Comparison of ENCODE assay signal across 8 cellular contexts in genomic region chr14:75399819-75400678, GRCh38. TPM values are rescaled to one million over a fixed set of nuclear protein-coding genes. Genes with fewer than 3 reads are reported as not detected.
DNase-seq lines count a peak whose midpoint lies in the region; ATAC-seq and TF ChIP-seq lines count a peak whose summit lies in the region.

No MANE protein-coding gene starts in this region.

- no peak overlapping the region for H3K4me3 Mint-ChIP-seq in CD8-positive, alpha-beta memory T cell
- no peak overlapping the region for H3K4me3 Mint-ChIP-seq in endothelial cell (ENCODE audit: unreplicated experiment)

- peaks cover 0 to 3% (median 0%) of the 10 kb centered on the region in 3 donors for H3K36me3 Mint-ChIP-seq in CD8-positive, alpha-beta memory T cell
- peaks cover 4% of the 10 kb centered on the region for H3K36me3 Mint-ChIP-seq in endothelial cell (ENCODE audit: low read depth, unreplicated experiment)

- H3K27ac Mint-ChIP-seq in CD8-positive, alpha-beta memory T cell, result peak overlapping the region in 1 of 8 donors; percentile 23
- no peak overlapping the region for H3K27ac Mint-ChIP-seq in endothelial cell (ENCODE audit: unreplicated experiment)

- intact Hi-C loops in head of caudate nucleus (cut with DNase I), result no loop called here

- H3K27me3 ChIP-seq in CD8-positive, alpha-beta memory T cell (ENCODE audit: insufficient read depth, low read length, poor library complexity, severe bottlenecking), result no peaks in the 10 kb centered on the region

- POLR2A ChIA-PET in CD8-positive, alpha-beta memory T cell (lab: Charles Lee), result no interaction called here

- H3K4me3 ChIP-seq in LNCaP clone FGC (ENCODE audit: low read depth, low read length), result no peak overlapping the region
- no peak overlapping the region for H3K4me3 ChIP-seq in retinal pigment epithelial cell (ENCODE audit: low read length)
- no peak overlapping the region for H3K4me3 ChIP-seq in CD8-positive, alpha-beta memory T cell (ENCODE audit: low read length)

- no peak for TF ChIP-seq CTCF in LNCaP clone FGC (IDR thresholded peaks at IDR 0.05; ENCODE audit: control insufficient read depth, extremely low read depth, insufficient read depth)
- TF ChIP-seq CTCF in retinal pigment epithelial cell (conservative IDR thresholded peaks at IDR 0.05; ENCODE audit: low read depth, low read length), result no peak
- no peak for TF ChIP-seq CTCF in endothelial cell (IDR thresholded peaks at IDR 0.05; ENCODE audit: unreplicated experiment)

- peak; percentile 78 for ATAC-seq in SK-N-SH treated with all-trans-retinoic acid at 6 μM for 48 hours

- CTCF ChIA-PET in CD8-positive, alpha-beta memory T cell (lab: Charles Lee), result interaction anchor here (1.1 kb wide), 1 partner anchor 8 kb away, joined by 3 read pairs; no protein-coding TSS in a partner anchor

- DNase-seq in AG20443 (ENCODE audit: low spot score) (peak; percentile 56), LNCaP clone FGC (ENCODE audit: low read depth) (peak; percentile 99), head of caudate nucleus (peak; percentile 60 to 96 (median 76)), retinal pigment epithelial cell (ENCODE audit: low read depth) (peak; percentile 93), GF-D8 (lab: John Stamatoyannopoulos, UW) (no peak), endothelial cell (ENCODE audit: low spot score) (no peak)
- no peak for DNase-seq in CD8-positive, alpha-beta memory T cell

- no peaks in the 10 kb centered on the region for H3K4me1 ChIP-seq in CD8-positive, alpha-beta memory T cell (ENCODE audit: insufficient read depth, low read length)

- peaks cover 0 to 3% (median 0%) of the 10 kb centered on the region in 5 donors for H3K9me3 Mint-ChIP-seq in CD8-positive, alpha-beta memory T cell
- no peaks in the 10 kb centered on the region for H3K9me3 Mint-ChIP-seq in endothelial cell (ENCODE audit: unreplicated experiment)

- no peak overlapping the region for H3K27ac ChIP-seq in CD8-positive, alpha-beta memory T cell (ENCODE audit: low read depth, low read length)

- peaks cover 0 to 10% of the 10 kb centered on the region in 2 donors for H3K27me3 Mint-ChIP-seq in CD8-positive, alpha-beta memory T cell
- H3K27me3 Mint-ChIP-seq in endothelial cell (ENCODE audit: unreplicated experiment), result peaks cover 3% of the 10 kb centered on the region

- no peaks in the 10 kb centered on the region for H3K36me3 ChIP-seq in CD8-positive, alpha-beta memory T cell (ENCODE audit: insufficient read depth, low read length)

- H3K9me3 ChIP-seq in CD8-positive, alpha-beta memory T cell (ENCODE audit: low read length), result no peaks in the 10 kb centered on the region

- peaks cover 0 to 12% (median 5%) of the 10 kb centered on the region in 3 donors for H3K4me1 Mint-ChIP-seq in CD8-positive, alpha-beta memory T cell
- H3K4me1 Mint-ChIP-seq in endothelial cell (ENCODE audit: unreplicated experiment), result peaks cover 9% of the 10 kb centered on the region

TF ChIP-seq in SK-N-SH treated with all-trans-retinoic acid at 6 μM for 48 hours, 23 proteins besides CTCF, POLR2A, EP300 and RAD21:
- TF ChIP-seq ZFP3 (CRISPR knock-in tag; IDR thresholded peaks at IDR 0.05) (no peak), ISL1 (CRISPR knock-in tag; IDR thresholded peaks at IDR 0.05) (peak; percentile 18; the same call in 1 of the 2 replicates)

RNA-seq across cellular contexts. Expression of gene JDP2, which starts 27.8 kb away (rescaled TPM):
- total RNA-seq in CD8-positive, alpha-beta memory T cell, result under 1 TPM; 0.24 to 0.53 TPM
- not detected for polyA plus RNA-seq in CD8-positive, alpha-beta memory T cell
- 5.1 TPM for total RNA-seq in endothelial cell (ENCODE audit: unreplicated experiment)

Comparison
In these comparisons a context has a peak if more than half of its experiments do, and no peak if none do; other contexts are left out.
1. DNase-seq: peak in AG20443 (single experiment), LNCaP clone FGC (single experiment), head of caudate nucleus (42 of 42) and retinal pigment epithelial cell (single experiment); none in GF-D8 (single experiment), CD8-positive, alpha-beta memory T cell (0 of 5) and endothelial cell (single experiment).